In genomic region chr12:54428050-54429013, GRCh38 we compare ENCODE assay signal across 10 cellular contexts. TPM values are rescaled to one million over a fixed set of nuclear protein-coding genes. Genes with fewer than 3 reads are reported as not detected.
DNase-seq lines count a peak whose midpoint lies in the region; ATAC-seq and TF ChIP-seq lines count a peak whose summit lies in the region.
"Had no signal": no experiment of that assay in that cellular context is flagged by ENCODE, and none has a peak within 500 bp of the region (broad histone marks: within the 10 kb centered on the region; RNA-seq: fewer than 3 reads in every experiment).

No MANE protein-coding gene starts in this region.

- peaks cover 8% of the 10 kb centered on the region for H3K36me3 Mint-ChIP-seq in T-helper 17 cell (ENCODE audit: low read depth)

- no peaks in the 10 kb centered on the region for H3K36me3 ChIP-seq in osteoblast (ENCODE audit: insufficient read depth, low read length)

- H3K27me3 Mint-ChIP-seq in T-helper 17 cell, result peaks cover 21% of the 10 kb centered on the region

- H3K27ac ChIP-seq in osteoblast (ENCODE audit: low read depth, low read length), result peak overlapping the region; percentile 95

- DNase-seq in G401 (ENCODE audit: low spot score) (peak; percentile 23), T-helper 17 cell (no peak), fibroblast of pulmonary artery (ENCODE audit: low read depth) (peak; percentile 66), osteoblast (ENCODE audit: insufficient read length, low spot score, missing footprints) (peak; percentile 89), NCI-H1417 (lab: John Stamatoyannopoulos, UW) (no peak), NCI-H2107 (lab: John Stamatoyannopoulos, UW) (no peak)
- DNase-seq in stimulated activated CD4-positive, alpha-beta T cell treated with anti-CD3 and anti-CD28 coated beads, Interleukin-4, amount 100 ng/mL, for 24 hours, result no peak
- DNase-seq in activated CD4-positive, alpha-beta T cell treated with anti-CD3 and anti-CD28 coated beads, Interleukin-2, amount 50 U/mL, for 1 hour, result no peak
- DNase-seq: activated gamma-delta T cell treated with Interleukin-2 at 50 U/mL for 16 hours, midbrain had no signal

- H3K27me3 ChIP-seq in osteoblast (ENCODE audit: insufficient read depth, low read length), result no peaks in the 10 kb centered on the region

- TF ChIP-seq CTCF in fibroblast of pulmonary artery (IDR thresholded peaks at IDR 0.05; ENCODE audit: low read length, missing control alignments) (no peak), osteoblast (IDR thresholded peaks at IDR 0.05; ENCODE audit: extremely low read depth, low read depth, low read length) (no peak)

- peak overlapping the region; percentile 73 for H3K4me2 ChIP-seq in osteoblast (ENCODE audit: insufficient read depth, low read length)

- ATAC-seq in T-helper 17 cell, result peak; percentile 71

- in situ Hi-C loops in G401 (cut with HindIII; ENCODE audit: low sequenced_read_pairs), result no loop called here

- H2AFZ ChIP-seq in osteoblast (ENCODE audit: low read length), result peak overlapping the region; percentile 71

- no peaks in the 10 kb centered on the region for H3K9me3 ChIP-seq in T-helper 17 cell (ENCODE audit: control insufficient read depth, low read length, poor library complexity, severe bottlenecking)
- H3K9me3 ChIP-seq in osteoblast (ENCODE audit: low read depth, low read length), result no peaks in the 10 kb centered on the region

- H3K4me1 ChIP-seq in osteoblast (ENCODE audit: insufficient read depth, low read length), result peaks cover 68% of the 10 kb centered on the region

- H3K4me1 Mint-ChIP-seq in T-helper 17 cell, result peaks cover 48% of the 10 kb centered on the region

- no peaks in the 10 kb centered on the region for H3K79me2 ChIP-seq in osteoblast (ENCODE audit: insufficient read depth, low read length)

- H3K27ac Mint-ChIP-seq in T-helper 17 cell, result peak overlapping the region; percentile 70

- H3K4me3 ChIP-seq in fibroblast of pulmonary artery (replicated peaks; ENCODE audit: low read depth, low read length) (no peak overlapping the region), osteoblast (ENCODE audit: insufficient read depth, low read length) (peak overlapping the region; percentile 46)

- H4K20me1 ChIP-seq in osteoblast (ENCODE audit: insufficient read depth, low read length), result no peaks in the 10 kb centered on the region

- peak overlapping the region; percentile 9 for H3K4me3 Mint-ChIP-seq in T-helper 17 cell

RNA-seq across cellular contexts. Expression of gene ITGA5, which starts 9.3 kb away (rescaled TPM):
- total RNA-seq in G401 (2014; rRNA removed; shearing (Covaris generic)), result 49.1 and 58.8 TPM in 2 replicates
- total RNA-seq in T-helper 17 cell, result 10 to 100 TPM; 61.6 to 71.4 TPM
- total RNA-seq in osteoblast, result 336 and 401 TPM in 2 replicates

RNA-seq across cellular contexts. Expression of gene ZNF385A, which starts 43.8 kb away (rescaled TPM):
- total RNA-seq in G401 (2014; rRNA removed; shearing (Covaris generic)), result 6.0 and 8.6 TPM in 2 replicates
- total RNA-seq in T-helper 17 cell (1 to 10 TPM; 3.4 to 5.7 TPM), osteoblast (0.72 and 0.88 TPM in 2 replicates)

RNA-seq across cellular contexts. Expression of gene GTSF1, which starts 45.1 kb away (rescaled TPM):
- not detected in 2 replicates for total RNA-seq in G401 (2014; rRNA removed; shearing (Covaris generic))
- total RNA-seq in T-helper 17 cell (1 to 10 TPM; 3.7 to 3.9 TPM), osteoblast (not detected in 2 replicates)

Comparison
In these comparisons a context has a peak if more than half of its experiments do, and no peak if none do; other contexts are left out.
1. DNase-seq: peak in G401 (single experiment), fibroblast of pulmonary artery (single experiment) and osteoblast (single experiment); none in T-helper 17 cell (0 of 3), stimulated activated CD4-positive, alpha-beta T cell treated with anti-CD3 and anti-CD28 coated beads, Interleukin-4, amount 100 ng/mL, for 24 hours (single experiment), NCI-H1417 (0 of 3), activated CD4-positive, alpha-beta T cell treated with anti-CD3 and anti-CD28 coated beads, Interleukin-2, amount 50 U/mL, for 1 hour (single experiment) and NCI-H2107 (single experiment).